31 cellular contexts compared by ENCODE assay signal in genomic region chr6:40038626-40039025, GRCh38.
"Had no signal": no experiment of that assay in that cellular context is flagged by ENCODE, and none has a peak within 500 bp of the region (broad histone marks: within the 10 kb centered on the region; RNA-seq: fewer than 3 reads in every experiment).

No MANE protein-coding gene starts in this region.

- H3K9me3 ChIP-seq: adrenal gland had no signal

- DNase-seq: activated B cell treated with CpG ODN at 0.5 μM for 24 hours; activated CD4-positive, alpha-beta memory T cell treated with anti-CD3 and anti-CD28 coated beads for 36 hours; activated CD4-positive, alpha-beta T cell treated with anti-CD3 and anti-CD28 coated beads for 4 hours; activated CD4-positive, alpha-beta T cell treated with anti-CD3 and anti-CD28 coated beads, Interleukin-2, amount 10 ng/mL, durations not matched to agents 24 days and 14 days; activated CD4-positive, alpha-beta T cell treated with anti-CD3 and anti-CD28 coated beads, Interleukin-2, amount 50 U/mL, for 1 hour; activated CD4-positive, alpha-beta T cell treated with anti-CD3 and anti-CD28 coated beads, Interleukin-2, amount 50 U/mL, for 4 hours; activated CD4-positive, CD25-positive, alpha-beta regulatory T cell treated with anti-CD3 and anti-CD28 coated beads, Interleukin-2, amount 50 U/mL, for 72 hours; activated CD8-positive, alpha-beta memory T cell treated with anti-CD3 and anti-CD28 coated beads, Interleukin-2, amount 50 U/mL, for 4 hours; activated CD8-positive, alpha-beta T cell treated with anti-CD3 and anti-CD28 coated beads for 36 hours; activated effector memory CD4-positive, alpha-beta T cell treated with anti-CD3 and anti-CD28 coated beads, Interleukin-2, amount 50 U/mL, for 16 hours; activated gamma-delta T cell treated with Interleukin-2 at 50 U/mL for 16 hours; activated naive CD4-positive, alpha-beta T cell; activated naive CD4-positive, alpha-beta T cell treated with anti-CD3 and anti-CD28 coated beads for 36 hours; activated naive CD4-positive, alpha-beta T cell treated with anti-CD3 and anti-CD28 coated beads, Interleukin-2, amount 50 U/mL, for 16 hours; activated naive CD8-positive, alpha-beta T cell treated with anti-CD3 and anti-CD28 coated beads for 36 hours; activated T-cell treated with anti-CD3 and anti-CD28 coated beads for 4 hours; activated T-cell treated with anti-CD3 and anti-CD28 coated beads, Interleukin-2, amount 50 U/mL, for 1 hour; activated T-cell treated with anti-CD3 and anti-CD28 coated beads, Interleukin-2, amount 50 U/mL, for 4 hours; activated T-cell treated with anti-CD3 and anti-CD28 coated beads, Interleukin-2, amount 50 U/mL, for 72 hours; adrenal gland; amniotic stem cell; aorta; T-helper 1 cell; T-helper 2 cell; T-helper 9 cell had no signal

- H3K4me1 ChIP-seq: adrenal gland had no signal

- ATAC-seq: activated CD8-positive, alpha-beta T cell treated with anti-CD3 and anti-CD28 coated beads for 36 hours; activated naive CD4-positive, alpha-beta T cell treated with anti-CD3 and anti-CD28 coated beads, Interleukin-2, amount 50 U/mL, for 72 hours; activated T-cell treated with anti-CD3 and anti-CD28 coated beads, Interleukin-2, amount 50 U/mL, for 4 hours; activated T-cell treated with anti-CD3 and anti-CD28 coated beads, Interleukin-2, amount 50 U/mL, for 72 hours; activated T-helper 17 cell treated with anti-CD3 and anti-CD28 coated beads, Interleukin-2, amount 50 U/mL, for 72 hours had no signal

- H3K36me3 ChIP-seq: adrenal gland, cardiac muscle cell had no signal

- H3K27ac ChIP-seq: adrenal gland, cardiac muscle cell, VCaP had no signal

- FAIRE-seq: bronchial epithelial cell, TTC549 had no signal

- H3K4me3 ChIP-seq: adrenal gland, cardiac muscle cell had no signal

- H3K27me3 ChIP-seq: adrenal gland, cardiac muscle cell had no signal
